8 cellular contexts compared by ENCODE assay signal in the genomic region with DNA sequence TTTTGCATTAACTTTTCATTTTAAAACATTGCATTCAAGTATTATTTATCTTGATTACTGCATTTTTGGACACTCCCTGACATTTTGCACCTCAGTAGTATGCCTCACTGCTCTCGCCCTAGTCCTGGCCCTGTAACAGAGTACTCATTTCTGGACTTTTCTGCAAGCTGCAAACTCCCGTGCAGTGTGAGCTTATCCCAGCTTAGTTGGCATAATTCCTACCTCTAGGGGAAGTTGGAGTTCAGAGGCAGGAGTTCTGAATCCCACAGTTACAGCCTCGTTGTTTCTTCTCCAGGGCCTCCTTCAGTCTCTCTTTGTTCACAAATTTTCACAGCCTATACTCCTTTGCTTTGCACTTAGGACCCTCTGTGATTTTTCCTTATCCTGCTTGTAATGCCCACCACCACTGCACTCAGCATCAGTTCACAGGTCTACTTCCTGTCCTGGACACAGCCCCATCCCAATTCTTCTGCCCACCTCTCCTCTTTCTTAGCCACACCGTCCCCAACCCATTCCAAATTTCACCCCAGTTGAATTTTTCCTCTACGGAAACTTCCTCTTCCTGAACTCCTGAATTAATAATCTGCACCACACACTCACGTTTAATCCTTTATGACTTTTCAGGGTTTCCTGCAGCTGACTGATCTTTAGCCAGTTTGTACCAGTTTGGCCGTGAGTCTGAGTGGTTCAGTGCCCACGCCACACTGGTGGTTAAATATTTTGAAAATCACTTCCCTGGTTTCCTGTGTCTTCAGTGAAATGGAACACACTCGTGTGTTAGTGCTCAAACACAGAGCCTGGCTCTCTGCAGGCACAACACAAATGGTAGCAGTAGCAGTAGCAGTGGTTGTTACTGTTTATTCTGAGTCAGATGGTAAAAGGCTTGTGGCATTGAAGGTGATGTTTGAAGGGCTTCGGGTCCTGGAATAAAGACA. TPM values are rescaled to one million over a fixed set of nuclear protein-coding genes. Genes with fewer than 3 reads are reported as not detected.
DNase-seq lines count a peak whose midpoint lies in the region; ATAC-seq and TF ChIP-seq lines count a peak whose summit lies in the region.

No MANE protein-coding gene starts in this region.

- no peaks in the 10 kb centered on the region for H3K36me3 ChIP-seq in liver (ENCODE audit: control insufficient read depth in 4 of 4, insufficient read depth in 3 of 4, low read depth in 1 of 4, low read length in 3 of 4)
- H3K36me3 ChIP-seq in transverse colon, result no peaks in the 10 kb centered on the region

- peak overlapping the region in 4 of 5 experiments; percentile 60 to 86 (median 64) for H3K27ac Mint-ChIP-seq in brain

- no peak overlapping the region for H3K4me3 ChIP-seq in AG09309 (ENCODE audit: control insufficient read depth, low read depth, low read length)
- H3K4me3 ChIP-seq in liver (ENCODE audit: low read depth in 1 of 3, low read length in 3 of 3), result no peak overlapping the region
- H3K4me3 ChIP-seq in transverse colon, result no peak overlapping the region

- H3K4me3 Mint-ChIP-seq in brain, result peak overlapping the region in 2 of 5 experiments; percentile 4 to 47

- H3K36me3 Mint-ChIP-seq in brain, result no peaks in the 10 kb centered on the region

- WGBS in liver, result 33% methylated on average over 10 of the region's 10 CpGs
- WGBS in transverse colon (ENCODE audit: low coverage in 1 of 2), 2 donors, result 22 to 34% methylated on average over 3 to 10 of the region's 10 CpGs

- TF ChIP-seq POLR2A in transverse colon (IDR thresholded peaks at IDR 0.05), result no peak

- no peak for TF ChIP-seq EP300 in transverse colon (IDR thresholded peaks at IDR 0.05; ENCODE audit: low read depth)

- H3K27me3 ChIP-seq in liver (ENCODE audit: control insufficient read depth in 4 of 4, insufficient read depth in 4 of 4, low read length in 3 of 4), result no peaks in the 10 kb centered on the region
- H3K27me3 ChIP-seq in transverse colon, result no peaks in the 10 kb centered on the region

- TF ChIP-seq CTCF in AG09309 (IDR thresholded peaks at IDR 0.05; ENCODE audit: control insufficient read depth, insufficient read depth, low read depth, low read length, missing control alignments) (peak; percentile 53), brain (conservative IDR thresholded peaks at IDR 0.05) (peak in 1 of 2 experiments; percentile 14), liver (IDR thresholded peaks at IDR 0.05; ENCODE audit: low read depth, low read length, missing input control) (peak; percentile 35), transverse colon (IDR thresholded peaks at IDR 0.05) (peak in 2 of 5 experiments; percentile 9 to 31)

- H3K27ac ChIP-seq in liver (ENCODE audit: low read depth in 1 of 2, low read length in 2 of 2), result peak overlapping the region; percentile 84 to 92
- peak overlapping the region in 2 of 4 donors; percentile 2 to 40 for H3K27ac ChIP-seq in transverse colon

- no peak for DNase-seq in AG09309 (ENCODE audit: low read depth)
- no peak for DNase-seq in transverse colon
- no peak for DNase-seq in NCI-H1436 treated with DMSO at 0.1 percent for 48 hours (lab: John Stamatoyannopoulos, UW)
- DNase-seq in ecto neural progenitor cell (ENCODE audit: low spot score), result no peak

- H3K4me1 Mint-ChIP-seq in brain, result peaks cover 11% of the 10 kb centered on the region

- no peaks in the 10 kb centered on the region for H3K9me3 Mint-ChIP-seq in brain

- in situ Hi-C loops in transverse colon (cut with MboI; ENCODE audit: low pct_ligation_motif_present in 1 of 4, low pct_unique_long_range_greater_than_20kb in 1 of 4, low sequenced_read_pairs in 3 of 4), result no loop called here

- intact Hi-C loops in transverse colon (cut with DNase I; ENCODE audit: low total_unique reads), result no loop called here

- H3K9me3 ChIP-seq in liver (ENCODE audit: control insufficient read depth in 4 of 4, low read length in 3 of 4) (no peaks in the 10 kb centered on the region), transverse colon (no peaks in the 10 kb centered on the region)

- peak in 1 of 2 donors; percentile 29 for TF ChIP-seq RAD21 in liver (IDR thresholded peaks at IDR 0.05)

- H3K27me3 Mint-ChIP-seq in brain, result peaks cover 18% of the 10 kb centered on the region

- H3K9ac ChIP-seq in liver (ENCODE audit: low read depth in 1 of 2, low read length in 2 of 2), result peak overlapping the region in 1 of 2 donors; percentile 43

- ATAC-seq in HG03175 (IDR thresholded peaks at IDR 0.05; ENCODE audit: unreplicated experiment) (peak; percentile 58), HG02642 (IDR thresholded peaks at IDR 0.05; ENCODE audit: poor library complexity, unreplicated experiment) (no peak)

- H3K4me1 ChIP-seq in liver (ENCODE audit: control insufficient read depth in 4 of 4, insufficient read depth in 4 of 4, low read length in 3 of 4), result peaks cover 9 to 31% (median 26%) of the 10 kb centered on the region in 4 donors
- peaks cover 0 to 24% (median 23%) of the 10 kb centered on the region in 4 donors for H3K4me1 ChIP-seq in transverse colon

TF ChIP-seq in liver, 16 proteins besides CTCF, POLR2A, EP300 and RAD21:
- TF ChIP-seq TAF1 (conservative IDR thresholded peaks at IDR 0.05) (no peak), HNF4G (IDR thresholded peaks at IDR 0.05) (no peak)
- TF ChIP-seq, protein P1, sequence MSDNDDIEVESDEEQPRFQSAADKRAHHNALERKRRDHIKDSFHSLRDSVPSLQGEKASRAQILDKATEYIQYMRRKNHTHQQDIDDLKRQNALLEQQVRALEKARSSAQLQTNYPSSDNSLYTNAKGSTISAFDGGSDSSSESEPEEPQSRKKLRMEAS (IDR thresholded peaks at IDR 0.05), result no peak

RNA-seq across cellular contexts. Expression of a gene that starts 6.3 kb away (rescaled TPM):
- polyA plus RNA-seq in brain (ENCODE audit: insufficient read depth, low read depth, low replicate concordance) (57.7 TPM), liver (100 to 1,000 TPM; 118 to 162 TPM)
- total RNA-seq in liver (10 to 100 TPM; 46.3 to 73.3 TPM), transverse colon (10 to 100 TPM in 3 of 4 donors, 1 to 10 TPM in 1; 8.6 to 70.2 (median 41.0) TPM)
